Comparison of ENCODE assay signal across 8 cellular contexts in the genomic region with DNA sequence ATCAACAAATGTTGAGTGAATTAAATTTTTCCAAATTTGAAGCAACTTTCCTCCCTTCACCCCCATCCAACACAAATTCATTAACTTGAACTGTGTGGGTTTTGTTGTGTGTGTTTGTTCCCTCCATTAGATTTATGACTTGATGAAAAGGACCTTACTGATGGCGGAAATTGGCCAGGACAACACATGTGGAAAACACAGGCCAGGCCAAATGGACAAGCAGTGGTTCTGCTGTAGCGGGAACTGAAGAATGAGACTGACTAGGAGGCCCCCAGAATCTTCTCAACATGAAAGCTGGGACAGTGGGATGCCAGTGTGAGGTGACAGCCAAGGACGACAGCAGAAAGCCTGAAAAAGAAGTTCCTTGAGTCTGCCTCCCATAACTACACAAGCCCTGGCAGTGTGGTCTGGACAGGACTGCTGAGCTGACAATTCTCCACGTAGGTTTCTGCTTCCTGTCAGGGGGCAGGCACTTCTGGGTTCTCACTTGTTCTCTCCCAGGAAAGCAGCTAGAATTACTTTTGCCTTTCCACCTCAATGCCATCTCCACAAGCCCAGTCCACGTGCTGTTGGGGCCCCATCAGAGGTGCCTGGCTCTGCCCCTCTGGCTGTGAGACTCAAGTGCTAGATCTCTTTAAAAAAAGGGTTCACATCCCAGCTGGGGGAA.
A peak's percentile ranks its signal among the peaks of the same experiment; 100 is the strongest.
DNase-seq lines count a peak whose midpoint lies in the region; ATAC-seq and TF ChIP-seq lines count a peak whose summit lies in the region.
"Had no signal": no experiment of that assay in that cellular context is flagged by ENCODE, and none has a peak within 500 bp of the region (broad histone marks: within the 10 kb centered on the region; RNA-seq: fewer than 3 reads in every experiment).

No MANE protein-coding gene starts in this region.

- peaks cover 36% of the 10 kb centered on the region for H3F3A ChIP-seq in smooth muscle cell (ENCODE audit: low read depth)

- intact Hi-C loops in IMR-90 (cut with micrococcal nuclease) = no loop called here
- intact Hi-C loops in esophagus muscularis mucosa (cut with DNase I) = no loop called here

- peak overlapping the region; percentile 12 for H3K18ac ChIP-seq in IMR-90 (ENCODE audit: low read depth, low read length)

- peaks cover 32% of the 10 kb centered on the region for H3K4me1 ChIP-seq in IMR-90 (ENCODE audit: control insufficient read depth, insufficient read depth, low read length)
- peaks cover 83% of the 10 kb centered on the region for H3K4me1 ChIP-seq in RWPE2 (ENCODE audit: insufficient read depth, poor library complexity, severe bottlenecking)
- peaks cover 69 to 92% (median 80%) of the 10 kb centered on the region in 4 donors for H3K4me1 ChIP-seq in esophagus muscularis mucosa
- peaks cover 19% of the 10 kb centered on the region for H3K4me1 ChIP-seq in smooth muscle cell (ENCODE audit: low read depth)

- POLR2A ChIA-PET in IMR-90 (lab: Charles Lee; ENCODE audit: unreplicated experiment) = interaction anchor here (0.6 kb wide), 1 partner anchor 141 kb away, joined by 3 read pairs; no protein-coding TSS in a partner anchor

- peaks cover 41% of the 10 kb centered on the region for H3K9me1 ChIP-seq in IMR-90 (ENCODE audit: insufficient read depth, low read length)

- peak overlapping the region; percentile 9 for H4K91ac ChIP-seq in IMR-90 (ENCODE audit: insufficient read depth, low read depth, low read length)

- H4K5ac ChIP-seq in IMR-90 (ENCODE audit: low read depth, low read length) = peak overlapping the region; percentile 4

- H3K9ac ChIP-seq in IMR-90 (ENCODE audit: low read depth, low read length) (no peak overlapping the region), smooth muscle cell (ENCODE audit: low read depth) (no peak overlapping the region)

- H3K79me1 ChIP-seq in IMR-90 (ENCODE audit: low read depth in 1 of 2, low read length in 2 of 2) = peaks cover 30 to 78% of the 10 kb centered on the region in 2 experiments

- H2AFZ ChIP-seq in IMR-90 (replicated peaks; ENCODE audit: low read length, poor library complexity) (no peak overlapping the region), smooth muscle cell (ENCODE audit: low read depth) (no peak overlapping the region)

- TF ChIP-seq EP300 in esophagus muscularis mucosa (IDR thresholded peaks at IDR 0.05) = no peak

- H3K9me3 ChIP-seq in IMR-90 (ENCODE audit: control insufficient read depth, insufficient read depth, low read length) (no peaks in the 10 kb centered on the region), RWPE2 (ENCODE audit: severe bottlenecking) (no peaks in the 10 kb centered on the region), esophagus muscularis mucosa (no peaks in the 10 kb centered on the region), smooth muscle cell (replicated peaks; ENCODE audit: low read depth) (no peaks in the 10 kb centered on the region)

- CTCF ChIA-PET in IMR-90 (lab: Yijun Ruan, JAX) = interaction anchor here (0.5 kb wide), 1 partner anchor 21 kb away, joined by 3 read pairs; no protein-coding TSS in a partner anchor

- TF ChIP-seq CTCF in IMR-90 (conservative IDR thresholded peaks at IDR 0.05; ENCODE audit: low read depth, low read length) = no peak
- no peak for TF ChIP-seq CTCF in RWPE2 (IDR thresholded peaks at IDR 0.05; ENCODE audit: poor library complexity, severe bottlenecking)
- TF ChIP-seq CTCF in esophagus muscularis mucosa (IDR thresholded peaks at IDR 0.05) = no peak
- TF ChIP-seq CTCF in smooth muscle cell (IDR thresholded peaks at IDR 0.05; ENCODE audit: borderline replicate concordance, insufficient read depth, poor library complexity, severe bottlenecking) = no peak

- no peak overlapping the region for H3K56ac ChIP-seq in IMR-90 (ENCODE audit: extremely low read depth, insufficient read depth, low read length)

- 83% methylated on average over 1 of the region's 5 CpGs; no CpG with 5 or more reads in 1 of the 2 experiments for WGBS in IMR-90 (ENCODE audit: extremely low coverage in 2 of 2, insufficient read length in 1 of 2), 2 experiments
- WGBS in esophagus muscularis mucosa = 64% methylated on average over 5 of the region's 5 CpGs
- 50% methylated on average over 5 of the region's 5 CpGs for WGBS in smooth muscle cell (ENCODE audit: low lambda C conversion rate)

- peaks cover 77% of the 10 kb centered on the region for H4K20me1 ChIP-seq in IMR-90 (ENCODE audit: insufficient read depth, low read length)
- H4K20me1 ChIP-seq in smooth muscle cell (ENCODE audit: low read depth) = peaks cover 26% of the 10 kb centered on the region

- H2AK5ac ChIP-seq in IMR-90 (ENCODE audit: low read depth, low read length) = peak overlapping the region; percentile 78

- H3K36me3 ChIP-seq in IMR-90 (ENCODE audit: control insufficient read depth, insufficient read depth, low read length) = peaks cover 13% of the 10 kb centered on the region
- H3K36me3 ChIP-seq in RWPE2 (ENCODE audit: low read depth) = peaks cover 73% of the 10 kb centered on the region
- peaks cover 18 to 24% (median 23%) of the 10 kb centered on the region in 4 donors for H3K36me3 ChIP-seq in esophagus muscularis mucosa
- H3K36me3 ChIP-seq in smooth muscle cell (ENCODE audit: low read depth) = peaks cover 12% of the 10 kb centered on the region

- DNase-seq in IMR-90 = no peak
- DNase-seq in RWPE2 (ENCODE audit: low spot score) = no peak
- DNase-seq in esophagus muscularis mucosa (ENCODE audit: extremely low spot score) = no peak
- DNase-seq in smooth muscle cell (lab: John Stamatoyannopoulos, UW; ENCODE audit: unreplicated experiment) = no peak
- no peak for DNase-seq in DMS114 treated with DMSO at 0.1 percent for 48 hours (lab: John Stamatoyannopoulos, UW; ENCODE audit: unreplicated experiment)
- no peak for DNase-seq in NCI-H146 treated with DMSO at 0.1 percent for 48 hours (lab: John Stamatoyannopoulos, UW; ENCODE audit: unreplicated experiment)
- DNase-seq in DMS153 (lab: John Stamatoyannopoulos, UW) = no peak
- DNase-seq: NCI-H2227 treated with DMSO at 0.1 percent for 48 hours had no signal

- dilution Hi-C loops in IMR-90 (cut with HindIII; ENCODE audit: low sequenced_read_pairs, unreplicated experiment) = no loop called here

- peak overlapping the region; percentile 75 for H2AK9ac ChIP-seq in IMR-90 (replicated peaks; ENCODE audit: low read depth, low read length, poor library complexity)

- H3K4ac ChIP-seq in IMR-90 (ENCODE audit: low read depth, low read length) = peak overlapping the region; percentile 70

- H3K4me2 ChIP-seq in IMR-90 (ENCODE audit: low read depth, low read length) (no peak overlapping the region), smooth muscle cell (no peak overlapping the region)

- peak overlapping the region in 1 of 2 experiments; percentile 74; a peak in 2 of 4 replicates for H4K8ac ChIP-seq in IMR-90 (ENCODE audit: low read depth in 2 of 2, low read length in 2 of 2)

- peak overlapping the region; percentile 61 for H2BK5ac ChIP-seq in IMR-90 (ENCODE audit: low read depth, low read length, poor library complexity, severe bottlenecking)

- TF ChIP-seq RAD21 in IMR-90 (IDR thresholded peaks at IDR 0.05; ENCODE audit: low read length) = no peak

- BruUV-seq in IMR-90 (replicated peaks; lab: Mats Ljungman, UMichigan) = no TSS peak

- peak overlapping the region; percentile 73 for H3K14ac ChIP-seq in IMR-90 (replicated peaks; ENCODE audit: low read depth, low read length)

- H3K79me2 ChIP-seq in smooth muscle cell (ENCODE audit: low read depth) = peaks cover 80% of the 10 kb centered on the region

- H3K4me3 ChIP-seq in IMR-90 (ENCODE audit: insufficient read depth, low read depth, low read length) (no peak overlapping the region), RWPE2 (ENCODE audit: severe bottlenecking) (no peak overlapping the region), esophagus muscularis mucosa (no peak overlapping the region), smooth muscle cell (no peak overlapping the region)

- H3K27me3 ChIP-seq in IMR-90 (ENCODE audit: control insufficient read depth, insufficient read depth, low read length) (no peaks in the 10 kb centered on the region), RWPE2 (ENCODE audit: insufficient read depth, poor library complexity, severe bottlenecking) (no peaks in the 10 kb centered on the region), esophagus muscularis mucosa (no peaks in the 10 kb centered on the region), smooth muscle cell (ENCODE audit: low read depth) (no peaks in the 10 kb centered on the region)

- no peak for ATAC-seq in IMR-90 (ENCODE audit: low read depth)
- ATAC-seq in RWPE2 (ENCODE audit: low read depth) = no peak

- 0 out of 2 replicates have a peak overlapping the region, but pooled peaks have one; percentile 8 for H2BK20ac ChIP-seq in IMR-90 (ENCODE audit: low read depth, low read length)

- TF ChIP-seq POLR2A in IMR-90 (IDR thresholded peaks at IDR 0.05; ENCODE audit: low read depth, low read length) = no peak
- TF ChIP-seq POLR2A in esophagus muscularis mucosa (IDR thresholded peaks at IDR 0.05; ENCODE audit: low read depth) = no peak

- H2BK120ac ChIP-seq in IMR-90 (ENCODE audit: low read depth, low read length) = peak overlapping the region; percentile 44; the same call in 1 of the 2 replicates

- in situ Hi-C loops in IMR-90 (cut with MboI; ENCODE audit: low sequenced_read_pairs) = no loop called here

- peak overlapping the region; percentile 68 for H3K23ac ChIP-seq in IMR-90 (ENCODE audit: low read depth, low read length)

- H3K27ac ChIP-seq in IMR-90 (ENCODE audit: insufficient read depth, low read length) (peak overlapping the region; percentile 42), RWPE2 (ENCODE audit: poor library complexity, severe bottlenecking) (peak overlapping the region; percentile 93), esophagus muscularis mucosa (replicated peaks in 1 of 4) (peak overlapping the region; percentile 47 to 67 (median 54)), smooth muscle cell (ENCODE audit: low read depth) (peak overlapping the region; percentile 20)

- H2BK15ac ChIP-seq in IMR-90 (ENCODE audit: low read depth, low read length) = no peak overlapping the region; the same call in 2 of the 3 replicates

TF ChIP-seq in IMR-90, 13 proteins besides CTCF, POLR2A, EP300 and RAD21:
- TF ChIP-seq NFE2L2 (IDR thresholded peaks at IDR 0.05; ENCODE audit: low read depth, low read length) (no peak), MAFK (IDR thresholded peaks at IDR 0.05; ENCODE audit: low read depth, low read length) (peak; percentile 71)
- TF ChIP-seq, protein P1, sequence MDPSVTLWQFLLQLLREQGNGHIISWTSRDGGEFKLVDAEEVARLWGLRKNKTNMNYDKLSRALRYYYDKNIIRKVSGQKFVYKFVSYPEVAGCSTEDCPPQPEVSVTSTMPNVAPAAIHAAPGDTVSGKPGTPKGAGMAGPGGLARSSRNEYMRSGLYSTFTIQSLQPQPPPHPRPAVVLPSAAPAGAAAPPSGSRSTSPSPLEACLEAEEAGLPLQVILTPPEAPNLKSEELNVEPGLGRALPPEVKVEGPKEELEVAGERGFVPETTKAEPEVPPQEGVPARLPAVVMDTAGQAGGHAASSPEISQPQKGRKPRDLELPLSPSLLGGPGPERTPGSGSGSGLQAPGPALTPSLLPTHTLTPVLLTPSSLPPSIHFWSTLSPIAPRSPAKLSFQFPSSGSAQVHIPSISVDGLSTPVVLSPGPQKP (IDR thresholded peaks at IDR 0.05; ENCODE audit: borderline replicate concordance, low read depth, low read length) = no peak

Comparison
In these comparisons a context has a peak if more than half of its experiments do, and no peak if none do; other contexts are left out.
1. H3K27ac ChIP-seq: peak in every context shown above with its lines; median percentile 93 in RWPE2; 54 in esophagus muscularis mucosa; 42 in IMR-90; 20 in smooth muscle cell.